ENCODE assay signal across 8 cellular contexts in genomic region chr15:88546248-88547129, GRCh38. TPM values are rescaled to one million over a fixed set of nuclear protein-coding genes. Genes with fewer than 3 reads are reported as not detected.
DNase-seq lines count a peak whose midpoint lies in the region; ATAC-seq and TF ChIP-seq lines count a peak whose summit lies in the region.

TSS of gene DET1 (minus strand) at chr15:88546681. CDS start at chr15:88531705, 14,976 bp downstream.

- ATAC-seq in GM19324 (IDR thresholded peaks at IDR 0.05; ENCODE audit: low FRiP score, unreplicated experiment) (peak; percentile 99), HG03460 (IDR thresholded peaks at IDR 0.05; ENCODE audit: unreplicated experiment) (peak; percentile 98), left lobe of liver (peak; percentile 98)

- peak; percentile 94 for TF ChIP-seq CTCF in C4-2B (conservative IDR thresholded peaks at IDR 0.05)
- TF ChIP-seq CTCF in coronary artery (IDR thresholded peaks at IDR 0.05) = peak; percentile 55

- DNase-seq in NCI-H524 (lab: John Stamatoyannopoulos, UW) = peak; percentile 98 to 100
- DNase-seq in activated CD4-positive, alpha-beta T cell treated with anti-CD3 and anti-CD28 coated beads for 48 hours = peak; percentile 96
- peak; percentile 96 for DNase-seq in coronary artery (ENCODE audit: low spot score)
- DNase-seq in left lobe of liver (ENCODE audit: low spot score) = peak; percentile 97
- DNase-seq in stimulated activated CD4-positive, alpha-beta T cell treated with anti-CD3 and anti-CD28 coated beads, Interleukin-2, amount 100 ng/mL, for 24 hours = peak; percentile 95 to 96

- H3K4me3 ChIP-seq in coronary artery = peak within 1 kb of the TSS; percentile 82

- H3K27ac ChIP-seq in C4-2B = peak within 1 kb of the TSS; percentile 78
- peak within 1 kb of the TSS; percentile 57 to 93 for H3K27ac ChIP-seq in coronary artery

RNA-seq across cellular contexts. Expression of gene DET1, which starts in this region (rescaled TPM):
- total RNA-seq in left lobe of liver = 1.8 TPM

Comparison
In these comparisons a context has a peak if more than half of its experiments do, and no peak if none do; other contexts are left out.
1. Peak in every context shown above with its lines: DNase-seq, ATAC-seq, H3K4me3 ChIP-seq and H3K27ac ChIP-seq.